Comparison of ENCODE assay signal across 1 cellular context in genomic region chr15:41469644-41470043, GRCh38. TPM values are rescaled to one million over a fixed set of nuclear protein-coding genes. Genes with fewer than 3 reads are reported as not detected.
"Had no signal": no experiment of that assay in that cellular context is flagged by ENCODE, and none has a peak within 500 bp of the region (broad histone marks: within the 10 kb centered on the region; RNA-seq: fewer than 3 reads in every experiment).

No MANE protein-coding gene starts in this region.

RNA-seq across cellular contexts. Expression of gene LTK, which starts 44.0 kb away (rescaled TPM):
- total RNA-seq: GM23248 had no signal
- polyA plus RNA-seq: GM23248 had no signal
